In genomic region chr17:45098081-45098868, GRCh38 we compare ENCODE assay signal across 1 cellular context.
TF ChIP-seq lines count a peak whose summit lies in the region.

No MANE protein-coding gene starts in this region.

TF ChIP-seq in K562, 482 proteins besides CTCF, POLR2A, EP300 and RAD21:
- no peak for TF ChIP-seq FOSL1 (tag; conservative IDR thresholded peaks at IDR 0.05)
- TF ChIP-seq ZNF644 (tag; IDR thresholded peaks at IDR 0.05; ENCODE audit: low read depth), result no peak
- TF ChIP-seq ZSCAN29 (IDR thresholded peaks at IDR 0.05), result no peak
- TF ChIP-seq HSF4 (CRISPR knock-in tag; IDR thresholded peaks at IDR 0.05; ENCODE audit: borderline replicate concordance), result no peak
- peak; percentile 12 for TF ChIP-seq RBM22 (IDR thresholded peaks at IDR 0.05; ENCODE audit: low read depth, low read length, poor library complexity, severe bottlenecking)
- TF ChIP-seq E4F1 (CRISPR knock-in tag; IDR thresholded peaks at IDR 0.05; ENCODE audit: borderline replicate concordance), result no peak
- no peak for TF ChIP-seq HIVEP1 (CRISPR knock-in tag; IDR thresholded peaks at IDR 0.05)
- peak; percentile 31; the same call in 1 of the 2 replicates for TF ChIP-seq POLR2AphosphoS5 (IDR thresholded peaks at IDR 0.05; ENCODE audit: control insufficient read depth, insufficient read depth, low read depth, low read length)
- no peak for TF ChIP-seq NRF1 (conservative IDR thresholded peaks at IDR 0.05 in 1 of 2, IDR thresholded peaks at IDR 0.05 in 1 of 2)
- TF ChIP-seq THRA (IDR thresholded peaks at IDR 0.05), result no peak
- TF ChIP-seq AFF1 (IDR thresholded peaks at IDR 0.05; ENCODE audit: low read depth in 1 of 2, partially characterized antibody in 2 of 2), result no peak
- TF ChIP-seq PHF8 (IDR thresholded peaks at IDR 0.05; ENCODE audit: borderline replicate concordance, low read length), result no peak
- TF ChIP-seq NFE2L1 (tag; IDR thresholded peaks at IDR 0.05; ENCODE audit: borderline replicate concordance, low read depth), result no peak
- TF ChIP-seq ZNF395 (CRISPR knock-in tag; IDR thresholded peaks at IDR 0.05), result no peak
- TF ChIP-seq PRMT5 (CRISPR knock-in tag; IDR thresholded peaks at IDR 0.05), result no peak
- 0 out of 2 replicates have a peak, but pooled peaks have one; percentile 33 for TF ChIP-seq POLR2G (IDR thresholded peaks at IDR 0.05; ENCODE audit: low read depth, low read length)
- TF ChIP-seq EWSR1 (IDR thresholded peaks at IDR 0.05; ENCODE audit: borderline replicate concordance, low read depth, partially characterized antibody), result no peak
- no peak for TF ChIP-seq NFIC (IDR thresholded peaks at IDR 0.05)
